ENCODE assay signal across 23 cellular contexts in genomic region chr1:231118704-231119453, GRCh38.
"Had no signal": no experiment of that assay in that cellular context is flagged by ENCODE, and none has a peak within 500 bp of the region (broad histone marks: within the 10 kb centered on the region; RNA-seq: fewer than 3 reads in every experiment).

No MANE protein-coding gene starts in this region.

- H3K27ac ChIP-seq: SJSA1, SK-N-MC had no signal

- H3K4me3 ChIP-seq: MG63, SJSA1, SK-N-MC had no signal

- H3K36me3 ChIP-seq: MG63, SJSA1 had no signal

- H3K9me3 ChIP-seq: MG63, SJSA1 had no signal

- DNase-seq: Karpas-422, KG1, MG63, NCI-H1092, NCI-H1105 treated with DMSO at 0.1 percent for 48 hours, NCI-H1417 treated with DMSO at 0.1 percent for 48 hours, NCI-H146, NCI-H187, NCI-H2029, NCI-H2081 treated with DMSO at 0.1 percent for 48 hours, NCI-H2171, NCI-H226, NCI-H446, NCI-H510A, NCI-H524 treated with DMSO at 0.1 percent for 48 hours, NCI-H69, NCI-H774, Right ventricle myocardium superior, RPMI8226, SIG-M5 had no signal

- H3K27me3 ChIP-seq: SJSA1 had no signal

- FAIRE-seq: RCC 7860 had no signal
